ENCODE assay signal across 1 cellular context in the genomic region with DNA sequence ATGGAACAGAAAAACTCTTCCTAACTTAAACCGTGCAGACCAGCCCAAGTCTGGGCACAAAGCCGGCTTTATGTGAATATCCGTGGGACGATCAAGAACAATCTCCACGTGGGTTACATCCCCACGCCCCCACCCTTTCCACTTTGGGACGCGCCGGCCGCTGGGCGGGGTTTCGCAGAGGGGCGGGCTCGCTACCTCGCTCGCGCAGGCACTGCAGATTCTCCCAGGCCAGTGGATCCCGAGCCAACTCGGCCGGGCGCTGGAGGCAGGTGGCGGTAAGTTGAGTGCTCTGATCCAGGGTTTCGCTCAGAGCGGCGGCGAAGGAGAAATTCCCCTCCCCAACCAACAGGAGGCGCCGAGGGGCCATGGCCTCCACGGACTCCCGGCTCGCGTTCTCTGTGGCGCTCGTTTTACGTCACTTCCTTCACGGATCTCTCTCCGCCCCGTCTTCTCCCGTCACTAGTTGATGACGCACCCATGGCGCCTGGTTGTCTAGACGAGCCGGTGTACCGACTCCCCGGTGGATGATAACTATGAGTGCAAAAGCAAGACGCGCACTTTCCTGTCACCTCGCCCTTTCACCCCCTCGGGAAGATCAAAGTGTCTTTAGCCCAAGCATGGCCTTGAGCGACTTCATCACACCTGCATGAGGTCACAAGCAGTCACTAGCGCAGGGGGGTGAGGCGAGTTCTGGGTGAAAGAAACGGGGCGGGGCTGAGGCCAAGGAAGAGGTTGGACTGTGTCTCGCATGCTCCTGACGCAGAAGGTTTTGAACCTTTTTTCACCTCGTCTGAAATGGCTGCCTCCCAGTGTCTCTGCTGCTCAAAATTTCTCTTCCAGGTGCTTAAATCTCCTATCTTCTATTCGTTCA.
TF ChIP-seq lines count a peak whose summit lies in the region.

A gene with protein sequence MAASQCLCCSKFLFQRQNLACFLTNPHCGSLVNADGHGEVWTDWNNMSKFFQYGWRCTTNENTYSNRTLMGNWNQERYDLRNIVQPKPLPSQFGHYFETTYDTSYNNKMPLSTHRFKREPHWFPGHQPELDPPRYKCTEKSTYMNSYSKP (plus strand): TSS at position 776 of the 871 bp plus-strand sequence. CDS start 20 bp downstream, at position 796.
A gene with protein sequence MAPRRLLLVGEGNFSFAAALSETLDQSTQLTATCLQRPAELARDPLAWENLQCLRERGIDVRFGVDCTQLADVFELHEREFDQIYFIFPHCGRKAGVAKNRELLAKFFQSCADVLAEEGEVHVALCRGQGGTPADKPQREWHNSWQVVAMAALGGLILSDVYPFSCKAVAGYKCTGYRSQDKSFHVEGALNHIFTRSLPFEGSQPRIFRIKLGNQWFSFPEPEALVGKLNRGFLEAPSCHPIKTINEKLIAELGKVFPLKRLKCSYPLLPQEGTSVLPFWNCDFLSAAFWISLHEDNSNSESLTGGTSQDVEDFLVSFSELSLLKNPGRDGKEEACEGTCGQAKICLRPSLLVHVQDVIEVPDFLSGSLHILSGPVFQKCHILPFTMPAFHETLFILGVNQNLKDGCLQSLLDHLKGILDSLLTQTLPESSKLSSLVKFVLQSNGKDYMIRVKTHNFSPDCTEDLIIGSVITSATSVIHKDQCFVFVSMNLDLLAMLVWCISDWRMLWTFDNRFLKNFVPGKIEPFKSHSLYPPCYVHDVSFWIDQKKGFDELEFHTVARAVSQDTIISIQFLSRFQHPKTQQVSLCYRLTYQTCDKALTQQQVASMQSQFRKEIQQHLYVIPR (minus strand): TSS at position 400 of the 871 bp plus-strand sequence. CDS start 33 bp downstream, at position 367.

TF ChIP-seq in K562, 482 proteins besides CTCF, POLR2A, EP300 and RAD21 (continued from another document and continues in another):
- TF ChIP-seq, protein P1, sequence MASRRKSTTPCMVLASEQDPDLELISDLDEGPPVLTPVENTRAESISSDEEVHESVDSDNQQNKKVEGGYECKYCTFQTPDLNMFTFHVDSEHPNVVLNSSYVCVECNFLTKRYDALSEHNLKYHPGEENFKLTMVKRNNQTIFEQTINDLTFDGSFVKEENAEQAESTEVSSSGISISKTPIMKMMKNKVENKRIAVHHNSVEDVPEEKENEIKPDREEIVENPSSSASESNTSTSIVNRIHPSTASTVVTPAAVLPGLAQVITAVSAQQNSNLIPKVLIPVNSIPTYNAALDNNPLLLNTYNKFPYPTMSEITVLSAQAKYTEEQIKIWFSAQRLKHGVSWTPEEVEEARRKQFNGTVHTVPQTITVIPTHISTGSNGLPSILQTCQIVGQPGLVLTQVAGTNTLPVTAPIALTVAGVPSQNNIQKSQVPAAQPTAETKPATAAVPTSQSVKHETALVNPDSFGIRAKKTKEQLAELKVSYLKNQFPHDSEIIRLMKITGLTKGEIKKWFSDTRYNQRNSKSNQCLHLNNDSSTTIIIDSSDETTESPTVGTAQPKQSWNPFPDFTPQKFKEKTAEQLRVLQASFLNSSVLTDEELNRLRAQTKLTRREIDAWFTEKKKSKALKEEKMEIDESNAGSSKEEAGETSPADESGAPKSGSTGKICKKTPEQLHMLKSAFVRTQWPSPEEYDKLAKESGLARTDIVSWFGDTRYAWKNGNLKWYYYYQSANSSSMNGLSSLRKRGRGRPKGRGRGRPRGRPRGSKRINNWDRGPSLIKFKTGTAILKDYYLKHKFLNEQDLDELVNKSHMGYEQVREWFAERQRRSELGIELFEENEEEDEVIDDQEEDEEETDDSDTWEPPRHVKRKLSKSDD (conservative IDR thresholded peaks at IDR 0.05; ENCODE audit: low read length) = no peak
- TF ChIP-seq, protein P2, sequence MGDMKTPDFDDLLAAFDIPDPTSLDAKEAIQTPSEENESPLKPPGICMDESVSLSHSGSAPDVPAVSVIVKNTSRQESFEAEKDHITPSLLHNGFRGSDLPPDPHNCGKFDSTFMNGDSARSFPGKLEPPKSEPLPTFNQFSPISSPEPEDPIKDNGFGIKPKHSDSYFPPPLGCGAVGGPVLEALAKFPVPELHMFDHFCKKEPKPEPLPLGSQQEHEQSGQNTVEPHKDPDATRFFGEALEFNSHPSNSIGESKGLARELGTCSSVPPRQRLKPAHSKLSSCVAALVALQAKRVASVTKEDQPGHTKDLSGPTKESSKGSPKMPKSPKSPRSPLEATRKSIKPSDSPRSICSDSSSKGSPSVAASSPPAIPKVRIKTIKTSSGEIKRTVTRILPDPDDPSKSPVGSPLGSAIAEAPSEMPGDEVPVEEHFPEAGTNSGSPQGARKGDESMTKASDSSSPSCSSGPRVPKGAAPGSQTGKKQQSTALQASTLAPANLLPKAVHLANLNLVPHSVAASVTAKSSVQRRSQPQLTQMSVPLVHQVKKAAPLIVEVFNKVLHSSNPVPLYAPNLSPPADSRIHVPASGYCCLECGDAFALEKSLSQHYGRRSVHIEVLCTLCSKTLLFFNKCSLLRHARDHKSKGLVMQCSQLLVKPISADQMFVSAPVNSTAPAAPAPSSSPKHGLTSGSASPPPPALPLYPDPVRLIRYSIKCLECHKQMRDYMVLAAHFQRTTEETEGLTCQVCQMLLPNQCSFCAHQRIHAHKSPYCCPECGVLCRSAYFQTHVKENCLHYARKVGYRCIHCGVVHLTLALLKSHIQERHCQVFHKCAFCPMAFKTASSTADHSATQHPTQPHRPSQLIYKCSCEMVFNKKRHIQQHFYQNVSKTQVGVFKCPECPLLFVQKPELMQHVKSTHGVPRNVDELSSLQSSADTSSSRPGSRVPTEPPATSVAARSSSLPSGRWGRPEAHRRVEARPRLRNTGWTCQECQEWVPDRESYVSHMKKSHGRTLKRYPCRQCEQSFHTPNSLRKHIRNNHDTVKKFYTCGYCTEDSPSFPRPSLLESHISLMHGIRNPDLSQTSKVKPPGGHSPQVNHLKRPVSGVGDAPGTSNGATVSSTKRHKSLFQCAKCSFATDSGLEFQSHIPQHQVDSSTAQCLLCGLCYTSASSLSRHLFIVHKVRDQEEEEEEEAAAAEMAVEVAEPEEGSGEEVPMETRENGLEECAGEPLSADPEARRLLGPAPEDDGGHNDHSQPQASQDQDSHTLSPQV (IDR thresholded peaks at IDR 0.05) = no peak
- TF ChIP-seq, protein P3, sequence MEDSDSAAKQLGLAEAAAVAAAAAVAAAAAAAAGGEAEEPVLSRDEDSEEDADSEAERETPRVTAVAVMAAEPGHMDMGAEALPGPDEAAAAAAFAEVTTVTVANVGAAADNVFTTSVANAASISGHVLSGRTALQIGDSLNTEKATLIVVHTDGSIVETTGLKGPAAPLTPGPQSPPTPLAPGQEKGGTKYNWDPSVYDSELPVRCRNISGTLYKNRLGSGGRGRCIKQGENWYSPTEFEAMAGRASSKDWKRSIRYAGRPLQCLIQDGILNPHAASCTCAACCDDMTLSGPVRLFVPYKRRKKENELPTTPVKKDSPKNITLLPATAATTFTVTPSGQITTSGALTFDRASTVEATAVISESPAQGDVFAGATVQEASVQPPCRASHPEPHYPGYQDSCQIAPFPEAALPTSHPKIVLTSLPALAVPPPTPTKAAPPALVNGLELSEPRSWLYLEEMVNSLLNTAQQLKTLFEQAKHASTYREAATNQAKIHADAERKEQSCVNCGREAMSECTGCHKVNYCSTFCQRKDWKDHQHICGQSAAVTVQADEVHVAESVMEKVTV (CRISPR knock-in tag; IDR thresholded peaks at IDR 0.05) = peak; percentile 82
- peak; percentile 84 for TF ChIP-seq TCF7 (IDR thresholded peaks at IDR 0.05; ENCODE audit: borderline replicate concordance)
- TF ChIP-seq FIP1L1 (IDR thresholded peaks at IDR 0.05; ENCODE audit: low read depth, low read length, poor library complexity, severe bottlenecking) = no peak
- TF ChIP-seq, protein P4, sequence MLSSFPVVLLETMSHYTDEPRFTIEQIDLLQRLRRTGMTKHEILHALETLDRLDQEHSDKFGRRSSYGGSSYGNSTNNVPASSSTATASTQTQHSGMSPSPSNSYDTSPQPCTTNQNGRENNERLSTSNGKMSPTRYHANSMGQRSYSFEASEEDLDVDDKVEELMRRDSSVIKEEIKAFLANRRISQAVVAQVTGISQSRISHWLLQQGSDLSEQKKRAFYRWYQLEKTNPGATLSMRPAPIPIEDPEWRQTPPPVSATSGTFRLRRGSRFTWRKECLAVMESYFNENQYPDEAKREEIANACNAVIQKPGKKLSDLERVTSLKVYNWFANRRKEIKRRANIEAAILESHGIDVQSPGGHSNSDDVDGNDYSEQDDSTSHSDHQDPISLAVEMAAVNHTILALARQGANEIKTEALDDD (IDR thresholded peaks at IDR 0.05) = peak; percentile 16; the same call in 1 of the 2 replicates
- TF ChIP-seq TBL1XR1 (IDR thresholded peaks at IDR 0.05; ENCODE audit: low read length in 2 of 2) = peak; percentile 19 to 91
- TF ChIP-seq MCM3 (IDR thresholded peaks at IDR 0.05) = no peak
- TF ChIP-seq KDM4B (IDR thresholded peaks at IDR 0.05; ENCODE audit: borderline replicate concordance in 2 of 2, low read depth in 1 of 2) = 0 out of 4 replicates have a peak, but pooled peaks of 1 of the 2 experiments have one; percentile 80
- TF ChIP-seq, protein P5, sequence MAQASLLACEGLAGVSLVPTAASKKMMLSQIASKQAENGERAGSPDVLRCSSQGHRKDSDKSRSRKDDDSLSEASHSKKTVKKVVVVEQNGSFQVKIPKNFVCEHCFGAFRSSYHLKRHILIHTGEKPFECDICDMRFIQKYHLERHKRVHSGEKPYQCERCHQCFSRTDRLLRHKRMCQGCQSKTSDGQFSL (CRISPR knock-in tag; IDR thresholded peaks at IDR 0.05) = no peak; the same call in 1 of the 2 replicates
- TF ChIP-seq, protein P5 (tag; IDR thresholded peaks at IDR 0.05) = no peak
- TF ChIP-seq, protein P6, sequence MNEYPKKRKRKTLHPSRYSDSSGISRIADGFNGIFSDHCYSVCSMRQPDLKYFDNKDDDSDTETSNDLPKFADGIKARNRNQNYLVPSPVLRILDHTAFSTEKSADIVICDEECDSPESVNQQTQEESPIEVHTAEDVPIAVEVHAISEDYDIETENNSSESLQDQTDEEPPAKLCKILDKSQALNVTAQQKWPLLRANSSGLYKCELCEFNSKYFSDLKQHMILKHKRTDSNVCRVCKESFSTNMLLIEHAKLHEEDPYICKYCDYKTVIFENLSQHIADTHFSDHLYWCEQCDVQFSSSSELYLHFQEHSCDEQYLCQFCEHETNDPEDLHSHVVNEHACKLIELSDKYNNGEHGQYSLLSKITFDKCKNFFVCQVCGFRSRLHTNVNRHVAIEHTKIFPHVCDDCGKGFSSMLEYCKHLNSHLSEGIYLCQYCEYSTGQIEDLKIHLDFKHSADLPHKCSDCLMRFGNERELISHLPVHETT (CRISPR knock-in tag; conservative IDR thresholded peaks at IDR 0.05 in 1 of 2, IDR thresholded peaks at IDR 0.05 in 1 of 2) = peak in 1 of 2 experiments; percentile 96; a peak in 2 of 4 replicates
- peak in 1 of 2 experiments; percentile 92; a peak in 2 of 4 replicates for TF ChIP-seq CSDE1 (IDR thresholded peaks at IDR 0.05)
- TF ChIP-seq ZNF57 (CRISPR knock-in tag; IDR thresholded peaks at IDR 0.05) = no peak
- no peak for TF ChIP-seq E2F3 (CRISPR knock-in tag; IDR thresholded peaks at IDR 0.05)
- TF ChIP-seq SUPT5H (IDR thresholded peaks at IDR 0.05) = peak; percentile 88
- TF ChIP-seq, protein P7, sequence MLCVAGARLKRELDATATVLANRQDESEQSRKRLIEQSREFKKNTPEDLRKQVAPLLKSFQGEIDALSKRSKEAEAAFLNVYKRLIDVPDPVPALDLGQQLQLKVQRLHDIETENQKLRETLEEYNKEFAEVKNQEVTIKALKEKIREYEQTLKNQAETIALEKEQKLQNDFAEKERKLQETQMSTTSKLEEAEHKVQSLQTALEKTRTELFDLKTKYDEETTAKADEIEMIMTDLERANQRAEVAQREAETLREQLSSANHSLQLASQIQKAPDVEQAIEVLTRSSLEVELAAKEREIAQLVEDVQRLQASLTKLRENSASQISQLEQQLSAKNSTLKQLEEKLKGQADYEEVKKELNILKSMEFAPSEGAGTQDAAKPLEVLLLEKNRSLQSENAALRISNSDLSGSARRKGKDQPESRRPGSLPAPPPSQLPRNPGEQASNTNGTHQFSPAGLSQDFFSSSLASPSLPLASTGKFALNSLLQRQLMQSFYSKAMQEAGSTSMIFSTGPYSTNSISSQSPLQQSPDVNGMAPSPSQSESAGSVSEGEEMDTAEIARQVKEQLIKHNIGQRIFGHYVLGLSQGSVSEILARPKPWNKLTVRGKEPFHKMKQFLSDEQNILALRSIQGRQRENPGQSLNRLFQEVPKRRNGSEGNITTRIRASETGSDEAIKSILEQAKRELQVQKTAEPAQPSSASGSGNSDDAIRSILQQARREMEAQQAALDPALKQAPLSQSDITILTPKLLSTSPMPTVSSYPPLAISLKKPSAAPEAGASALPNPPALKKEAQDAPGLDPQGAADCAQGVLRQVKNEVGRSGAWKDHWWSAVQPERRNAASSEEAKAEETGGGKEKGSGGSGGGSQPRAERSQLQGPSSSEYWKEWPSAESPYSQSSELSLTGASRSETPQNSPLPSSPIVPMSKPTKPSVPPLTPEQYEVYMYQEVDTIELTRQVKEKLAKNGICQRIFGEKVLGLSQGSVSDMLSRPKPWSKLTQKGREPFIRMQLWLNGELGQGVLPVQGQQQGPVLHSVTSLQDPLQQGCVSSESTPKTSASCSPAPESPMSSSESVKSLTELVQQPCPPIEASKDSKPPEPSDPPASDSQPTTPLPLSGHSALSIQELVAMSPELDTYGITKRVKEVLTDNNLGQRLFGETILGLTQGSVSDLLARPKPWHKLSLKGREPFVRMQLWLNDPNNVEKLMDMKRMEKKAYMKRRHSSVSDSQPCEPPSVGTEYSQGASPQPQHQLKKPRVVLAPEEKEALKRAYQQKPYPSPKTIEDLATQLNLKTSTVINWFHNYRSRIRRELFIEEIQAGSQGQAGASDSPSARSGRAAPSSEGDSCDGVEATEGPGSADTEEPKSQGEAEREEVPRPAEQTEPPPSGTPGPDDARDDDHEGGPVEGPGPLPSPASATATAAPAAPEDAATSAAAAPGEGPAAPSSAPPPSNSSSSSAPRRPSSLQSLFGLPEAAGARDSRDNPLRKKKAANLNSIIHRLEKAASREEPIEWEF (CRISPR knock-in tag; IDR thresholded peaks at IDR 0.05) = no peak
- peak in 1 of 2 experiments; percentile 33; a peak in 1 of 3 replicates for TF ChIP-seq CBX3 (IDR thresholded peaks at IDR 0.05; ENCODE audit: borderline replicate concordance in 1 of 2, low read length in 2 of 2)
- no peak for TF ChIP-seq HMG20B (CRISPR knock-in tag; IDR thresholded peaks at IDR 0.05)
- TF ChIP-seq NR3C1 (CRISPR knock-in tag; IDR thresholded peaks at IDR 0.05) = no peak
- TF ChIP-seq ETV5 (CRISPR knock-in tag; IDR thresholded peaks at IDR 0.05; ENCODE audit: low read depth) = peak; percentile 90
- TF ChIP-seq CC2D1A (IDR thresholded peaks at IDR 0.05) = peak; percentile 94
- TF ChIP-seq, protein P8, sequence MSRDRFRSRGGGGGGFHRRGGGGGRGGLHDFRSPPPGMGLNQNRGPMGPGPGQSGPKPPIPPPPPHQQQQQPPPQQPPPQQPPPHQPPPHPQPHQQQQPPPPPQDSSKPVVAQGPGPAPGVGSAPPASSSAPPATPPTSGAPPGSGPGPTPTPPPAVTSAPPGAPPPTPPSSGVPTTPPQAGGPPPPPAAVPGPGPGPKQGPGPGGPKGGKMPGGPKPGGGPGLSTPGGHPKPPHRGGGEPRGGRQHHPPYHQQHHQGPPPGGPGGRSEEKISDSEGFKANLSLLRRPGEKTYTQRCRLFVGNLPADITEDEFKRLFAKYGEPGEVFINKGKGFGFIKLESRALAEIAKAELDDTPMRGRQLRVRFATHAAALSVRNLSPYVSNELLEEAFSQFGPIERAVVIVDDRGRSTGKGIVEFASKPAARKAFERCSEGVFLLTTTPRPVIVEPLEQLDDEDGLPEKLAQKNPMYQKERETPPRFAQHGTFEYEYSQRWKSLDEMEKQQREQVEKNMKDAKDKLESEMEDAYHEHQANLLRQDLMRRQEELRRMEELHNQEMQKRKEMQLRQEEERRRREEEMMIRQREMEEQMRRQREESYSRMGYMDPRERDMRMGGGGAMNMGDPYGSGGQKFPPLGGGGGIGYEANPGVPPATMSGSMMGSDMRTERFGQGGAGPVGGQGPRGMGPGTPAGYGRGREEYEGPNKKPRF (IDR thresholded peaks at IDR 0.05; ENCODE audit: low read depth, low read length) = no peak
- no peak for TF ChIP-seq XRCC3 (IDR thresholded peaks at IDR 0.05)
